In the genomic region with DNA sequence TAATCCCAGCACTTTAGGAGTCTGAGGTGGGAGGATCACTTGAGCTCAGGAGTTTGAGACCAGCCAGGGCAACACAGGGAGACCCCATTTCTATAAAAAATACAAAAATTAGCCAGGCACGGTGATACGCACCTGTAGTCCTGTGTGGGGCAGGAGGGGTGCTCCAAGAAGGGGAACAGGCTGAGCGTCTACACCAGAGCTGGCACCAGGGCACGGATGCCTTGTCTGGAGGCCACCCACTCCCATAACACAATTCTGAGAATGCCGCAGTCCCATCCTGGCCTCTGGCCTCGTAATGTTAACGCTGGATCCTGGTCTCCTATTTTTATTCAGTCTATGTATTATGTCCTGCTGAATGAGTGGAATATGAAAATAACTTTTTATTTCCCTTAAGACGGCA, we compare ENCODE assay signal across 17 cellular contexts.
"Had no signal": no experiment of that assay in that cellular context is flagged by ENCODE, and none has a peak within 500 bp of the region (broad histone marks: within the 10 kb centered on the region; RNA-seq: fewer than 3 reads in every experiment).

No MANE protein-coding gene starts in this region.

- H3K9me3 ChIP-seq: colonic mucosa, heart left ventricle, neutrophil, uterus had no signal

- DNase-seq: colonic mucosa; dermis blood vessel endothelial cell; effector CD4-positive, alpha-beta T cell; heart left ventricle; hippocampal formation; kidney glomerular epithelial cell; naive thymus-derived CD4-positive, alpha-beta T cell; nephron progenitor cell; posterior cingulate gyrus; small intestine; stimulated activated CD4-positive, alpha-beta T cell treated with anti-CD3 and anti-CD28 coated beads, Interleukin-2, amount 100 ng/mL, for 48 hours; stimulated activated naive CD4-positive, alpha-beta T cell treated with Interleukin-2 at 50 U/mL for 16 hours; trophoblast cell; uterus had no signal

- H3K4me3 Mint-ChIP-seq: endodermal cell; naive thymus-derived CD4-positive, alpha-beta T cell; nephron progenitor cell had no signal

- H3K27ac Mint-ChIP-seq: endodermal cell; naive thymus-derived CD4-positive, alpha-beta T cell; nephron progenitor cell had no signal

- H3K36me3 ChIP-seq: colonic mucosa, heart left ventricle, neutrophil, uterus had no signal

- H3K27ac ChIP-seq: colonic mucosa, heart left ventricle, neutrophil, uterus had no signal

- H3K9me3 Mint-ChIP-seq: nephron progenitor cell had no signal

- H3K27me3 ChIP-seq: colonic mucosa, neutrophil, uterus had no signal

- H3K36me3 Mint-ChIP-seq: naive thymus-derived CD4-positive, alpha-beta T cell had no signal

- H3K4me3 ChIP-seq: colonic mucosa, heart left ventricle, uterus had no signal

- H3K4me1 Mint-ChIP-seq: endodermal cell; naive thymus-derived CD4-positive, alpha-beta T cell; nephron progenitor cell had no signal

- H3K4me1 ChIP-seq: colonic mucosa, heart left ventricle, uterus had no signal

- ATAC-seq: esophagus mucosa; heart left ventricle; naive thymus-derived CD4-positive, alpha-beta T cell had no signal
